Comparison of ENCODE assay signal across 12 cellular contexts in the genomic region with DNA sequence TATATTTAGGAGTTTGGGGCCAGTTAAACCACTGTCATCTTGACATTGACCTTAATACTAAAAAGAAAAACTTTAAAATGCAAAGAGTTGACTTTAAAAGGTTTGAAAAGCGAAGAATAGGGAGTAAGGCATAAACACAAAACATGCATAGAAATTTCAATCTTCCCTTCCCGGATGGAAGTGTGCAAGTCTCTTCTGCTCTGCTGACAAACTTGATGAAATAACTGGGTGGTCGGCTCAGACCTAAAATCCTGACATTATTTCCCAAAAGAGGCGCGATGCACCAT. TPM values are rescaled to one million over a fixed set of nuclear protein-coding genes. Genes with fewer than 3 reads are reported as not detected.
DNase-seq lines count a peak whose midpoint lies in the region; ATAC-seq and TF ChIP-seq lines count a peak whose summit lies in the region.
"Had no signal": no experiment of that assay in that cellular context is flagged by ENCODE, and none has a peak within 500 bp of the region (broad histone marks: within the 10 kb centered on the region; RNA-seq: fewer than 3 reads in every experiment).

No MANE protein-coding gene starts in this region.

- no peak for ATAC-seq in left cardiac atrium
- ATAC-seq in T-helper 17 cell, result no peak
- no peak for ATAC-seq in memory B cell (ENCODE audit: low read depth)
- no peak for ATAC-seq in HG03175 (IDR thresholded peaks at IDR 0.05; ENCODE audit: unreplicated experiment)
- ATAC-seq in omental fat pad (ENCODE audit: low FRiP score), result no peak

- peaks cover 2% of the 10 kb centered on the region for H3K36me3 Mint-ChIP-seq in T-helper 17 cell (ENCODE audit: low read depth)
- peaks cover 2% of the 10 kb centered on the region for H3K36me3 Mint-ChIP-seq in memory B cell
- peaks cover 8% of the 10 kb centered on the region for H3K36me3 Mint-ChIP-seq in type B pancreatic cell

- peaks cover 89% of the 10 kb centered on the region for H3K27me3 ChIP-seq in left ventricle myocardium inferior (ENCODE audit: low read depth)

- H3K27ac ChIP-seq in left ventricle myocardium inferior (replicated peaks), result no peak overlapping the region

- H3K27me3 Mint-ChIP-seq in T-helper 17 cell, result peaks cover 74% of the 10 kb centered on the region
- peaks cover 9% of the 10 kb centered on the region for H3K27me3 Mint-ChIP-seq in memory B cell
- H3K27me3 Mint-ChIP-seq in type B pancreatic cell, result peaks cover 92% of the 10 kb centered on the region

- H3K9me3 ChIP-seq in left ventricle myocardium inferior (replicated peaks) (no peaks in the 10 kb centered on the region), T-helper 17 cell (ENCODE audit: control insufficient read depth, low read length, poor library complexity, severe bottlenecking) (peaks cover 8% of the 10 kb centered on the region)

- peaks cover 9% of the 10 kb centered on the region for H3K4me1 Mint-ChIP-seq in T-helper 17 cell
- H3K4me1 Mint-ChIP-seq in memory B cell, result peaks cover 7% of the 10 kb centered on the region
- peaks cover 5% of the 10 kb centered on the region for H3K4me1 Mint-ChIP-seq in type B pancreatic cell (ENCODE audit: unreplicated experiment)

- TF ChIP-seq CTCF in left ventricle myocardium inferior (IDR thresholded peaks at IDR 0.05; ENCODE audit: borderline replicate concordance) (no peak), type B pancreatic cell (conservative IDR thresholded peaks at IDR 0.05) (no peak), omental fat pad (IDR thresholded peaks at IDR 0.05) (no peak)

- H3K4me3 Mint-ChIP-seq in T-helper 17 cell, result peak overlapping the region; percentile 70
- H3K4me3 Mint-ChIP-seq in memory B cell, result no peak overlapping the region
- H3K4me3 Mint-ChIP-seq in type B pancreatic cell, result peak overlapping the region; percentile 84

- peaks cover 33% of the 10 kb centered on the region for H3K4me1 ChIP-seq in left ventricle myocardium inferior

- peak overlapping the region; percentile 89 for H3K4me3 ChIP-seq in left ventricle myocardium inferior

- intact Hi-C loops in left ventricle myocardium inferior (cut with micrococcal nuclease) (no loop called here), left cardiac atrium (cut with DNase I) (loop anchor here in 1 of 2 donors (10.0 kb wide), 1 partner anchor 93 kb away; no protein-coding TSS in a partner anchor)

- no peaks in the 10 kb centered on the region for H3K36me3 ChIP-seq in left ventricle myocardium inferior

- DNase-seq in left ventricle myocardium inferior (no peak), left cardiac atrium (no peak), T-helper 17 cell (no peak), memory B cell (ENCODE audit: low spot score in 2 of 2) (no peak), type B pancreatic cell (ENCODE audit: extremely low spot score, unreplicated experiment) (no peak), MV-4-11 (lab: John Stamatoyannopoulos, UW) (no peak), omental fat pad (ENCODE audit: low spot score) (no peak)
- DNase-seq: DMS79, mammary epithelial cell, NCI-H1105 treated with DMSO at 0.1 percent for 48 hours, posterior cingulate gyrus had no signal

- H3K27ac Mint-ChIP-seq in T-helper 17 cell (peak overlapping the region; percentile 73), memory B cell (peak overlapping the region; percentile 32), type B pancreatic cell (peak overlapping the region; percentile 35)

- H3K9me3 Mint-ChIP-seq in memory B cell (peaks cover 3% of the 10 kb centered on the region), type B pancreatic cell (peaks cover 5% of the 10 kb centered on the region)

RNA-seq across cellular contexts. Expression of gene SPAG6, which starts 3.4 kb away (rescaled TPM):
- not detected for total RNA-seq in left ventricle myocardium inferior
- total RNA-seq in left cardiac atrium, result not detected
- not detected for total RNA-seq in T-helper 17 cell
- total RNA-seq in type B pancreatic cell (ENCODE audit: low replicate concordance), result 1.9 and 6.6 TPM in 2 replicates
- total RNA-seq in omental fat pad, result not detected
- total RNA-seq: mammary epithelial cell had no signal

RNA-seq across cellular contexts. Expression of gene BMI1, which starts 21.0 kb away (rescaled TPM):
- 33.3 TPM for total RNA-seq in left ventricle myocardium inferior
- 10 to 100 TPM; 39.9 to 40.5 TPM for total RNA-seq in left cardiac atrium
- 10 to 100 TPM; 53.5 to 72.4 TPM for total RNA-seq in T-helper 17 cell
- 28.9 and 36.6 TPM in 2 replicates for total RNA-seq in type B pancreatic cell (ENCODE audit: low replicate concordance)
- total RNA-seq in omental fat pad, result 10 to 100 TPM; 55.4 to 76.1 (median 62.6) TPM

RNA-seq across cellular contexts. Expression of gene COMMD3, which starts 25.7 kb away (rescaled TPM):
- total RNA-seq in left ventricle myocardium inferior (89.7 TPM), left cardiac atrium (10 to 100 TPM; 73.5 to 74.8 TPM), T-helper 17 cell (10 to 100 TPM; 35.0 to 37.3 TPM), type B pancreatic cell (ENCODE audit: low replicate concordance) (42.5 and 51.3 TPM in 2 replicates), omental fat pad (10 to 100 TPM; 17.8 to 31.9 (median 26.7) TPM)
